ENCODE assay signal across 27 cellular contexts in genomic region chr16:59686405-59686804, GRCh38.
"Had no signal": no experiment of that assay in that cellular context is flagged by ENCODE, and none has a peak within 500 bp of the region (broad histone marks: within the 10 kb centered on the region; RNA-seq: fewer than 3 reads in every experiment).

No MANE protein-coding gene starts in this region.

- H3K4me1 ChIP-seq: ascending aorta, breast epithelium, colonic mucosa had no signal

- DNase-seq: activated CD4-positive, alpha-beta memory T cell treated with anti-CD3 and anti-CD28 coated beads for 36 hours; activated CD4-positive, alpha-beta T cell treated with anti-CD3 and anti-CD28 coated beads for 36 hours; activated CD4-positive, alpha-beta T cell treated with anti-CD3 and anti-CD28 coated beads, Interleukin-2, amount 10 ng/mL, durations not matched to agents 24 days and 14 days; activated CD4-positive, CD25-positive, alpha-beta regulatory T cell; activated CD4-positive, CD25-positive, alpha-beta regulatory T cell treated with anti-CD3 and anti-CD28 coated beads, Interleukin-2, amount 50 U/mL, for 72 hours; activated CD8-positive, alpha-beta memory T cell treated with anti-CD3 and anti-CD28 coated beads, Interleukin-2, amount 10 ng/mL, durations not matched to agents 7 days and 5 days; activated CD8-positive, alpha-beta memory T cell treated with anti-CD3 and anti-CD28 coated beads, Interleukin-2, amount 50 U/mL, for 4 hours; activated CD8-positive, alpha-beta T cell treated with anti-CD3 and anti-CD28 coated beads, Interleukin-2, amount 10 ng/mL, durations not matched to agents 7 days and 5 days; activated effector memory CD4-positive, alpha-beta T cell treated with anti-CD3 and anti-CD28 coated beads, Interleukin-2, amount 50 U/mL, for 16 hours; activated naive CD4-positive, alpha-beta T cell treated with anti-CD3 and anti-CD28 coated beads, Interleukin-2, amount 10 ng/mL, durations not matched to agents 7 days and 5 days; activated naive CD8-positive, alpha-beta T cell treated with anti-CD3 and anti-CD28 coated beads, Interleukin-2, amount 10 ng/mL, durations not matched to agents 7 days and 5 days; activated T-cell treated with anti-CD3 and anti-CD28 coated beads, Interleukin-2, amount 50 U/mL, for 1 hour; activated T-cell treated with anti-CD3 and anti-CD28 coated beads, Interleukin-2, amount 50 U/mL, for 48 hours; central memory CD4-positive, alpha-beta T cell; cerebellar nuclear complex; colonic mucosa; effector CD8-positive, alpha-beta T cell; foreskin fibroblast; head of caudate nucleus; T-helper 1 cell; T-helper 2 cell had no signal

- H3K27ac ChIP-seq: ascending aorta, breast epithelium, cardiac muscle cell, colonic mucosa had no signal

- H3K36me3 ChIP-seq: ascending aorta, breast epithelium, cardiac muscle cell, colonic mucosa had no signal

- ATAC-seq: activated CD4-positive, alpha-beta T cell treated with anti-CD3 and anti-CD28 coated beads for 36 hours; activated CD8-positive, alpha-beta memory T cell treated with anti-CD3 and anti-CD28 coated beads, Interleukin-2, amount 10 ng/mL, durations not matched to agents 7 days and 5 days; activated CD8-positive, alpha-beta T cell treated with anti-CD3 and anti-CD28 coated beads, Interleukin-2, amount 10 ng/mL, durations not matched to agents 7 days and 5 days; activated naive CD4-positive, alpha-beta T cell treated with anti-CD3 and anti-CD28 coated beads, Interleukin-2, amount 50 U/mL, for 72 hours; esophagus mucosa had no signal

- H3K9me3 ChIP-seq: ascending aorta, colonic mucosa had no signal

- FAIRE-seq: frontal cortex had no signal

- H3K27me3 ChIP-seq: ascending aorta, breast epithelium, cardiac muscle cell, colonic mucosa had no signal

- H3K4me3 ChIP-seq: ascending aorta, breast epithelium, cardiac muscle cell, colonic mucosa had no signal
